8 cellular contexts compared by ENCODE assay signal in genomic region chr11:63478896-63479295, GRCh38. TPM values are rescaled to one million over a fixed set of nuclear protein-coding genes. Genes with fewer than 3 reads are reported as not detected.
DNase-seq lines count a peak whose midpoint lies in the region; ATAC-seq and TF ChIP-seq lines count a peak whose summit lies in the region.

No MANE protein-coding gene starts in this region.

- DNase-seq in GM12864 (ENCODE audit: low read depth) (peak; percentile 33), NCI-H1436 (lab: John Stamatoyannopoulos, UW) (peak; percentile 23), amygdala (lab: John Stamatoyannopoulos, UW) (peak in 40 of 56 donors; percentile 5 to 81 (median 46)), left ventricle myocardium superior (no peak), retinal pigment epithelial cell (ENCODE audit: low read depth) (no peak)

- no peaks in the 10 kb centered on the region for H3K9me2 ChIP-seq in SU-DHL-6 (replicated peaks; ENCODE audit: insufficient read depth, low read length)

- ATAC-seq in left ventricle myocardium superior (peak; percentile 85), GM18867 (IDR thresholded peaks at IDR 0.05; ENCODE audit: unreplicated experiment) (no peak), GM21717 (IDR thresholded peaks at IDR 0.05; ENCODE audit: unreplicated experiment) (no peak)

- H3K27me3 ChIP-seq in SU-DHL-6 (ENCODE audit: low read length), result no peaks in the 10 kb centered on the region

- H3K9me3 ChIP-seq in SU-DHL-6 (ENCODE audit: insufficient read depth, low read length), result no peaks in the 10 kb centered on the region

- H3K36me3 ChIP-seq in SU-DHL-6 (ENCODE audit: low read length), result no peaks in the 10 kb centered on the region

- no peak overlapping the region for H3K27ac ChIP-seq in SU-DHL-6 (ENCODE audit: low read depth, low read length)

- H3K9ac ChIP-seq in SU-DHL-6 (ENCODE audit: low read length), result no peak overlapping the region

- no peaks in the 10 kb centered on the region for H3K79me2 ChIP-seq in SU-DHL-6 (ENCODE audit: insufficient read depth, low read length)

- no peak overlapping the region for H2AFZ ChIP-seq in SU-DHL-6 (ENCODE audit: low read depth, low read length, severe bottlenecking)

- H4K20me1 ChIP-seq in SU-DHL-6 (ENCODE audit: low read depth, low read length), result no peaks in the 10 kb centered on the region

- H3K4me3 ChIP-seq in GM12864 (ENCODE audit: low read depth, low read length) (no peak overlapping the region), SU-DHL-6 (ENCODE audit: insufficient read depth, low read length, poor library complexity, severe bottlenecking) (no peak overlapping the region), retinal pigment epithelial cell (ENCODE audit: low read length) (no peak overlapping the region)

- intact Hi-C loops in left ventricle myocardium superior (cut with micrococcal nuclease), result loop anchor here (2.0 to 5.0 kb wide), 2 partner anchors 156 to 258 kb away; no protein-coding TSS in a partner anchor

- no peak overlapping the region for H3K4me2 ChIP-seq in SU-DHL-6 (ENCODE audit: low read depth, low read length, poor library complexity, severe bottlenecking)

- H3F3A ChIP-seq in SU-DHL-6 (ENCODE audit: insufficient read depth), result no peaks in the 10 kb centered on the region

- TF ChIP-seq CTCF in GM12864 (IDR thresholded peaks at IDR 0.05; ENCODE audit: low read depth, low read length, missing control alignments) (peak; percentile 87), SU-DHL-6 (IDR thresholded peaks at IDR 0.05; ENCODE audit: insufficient read depth, low read length, poor library complexity, severe bottlenecking) (peak; percentile 68), retinal pigment epithelial cell (conservative IDR thresholded peaks at IDR 0.05; ENCODE audit: low read depth, low read length) (peak; percentile 11)

RNA-seq across cellular contexts. Expression of gene PLAAT5, which starts 12.1 kb away (rescaled TPM):
- total RNA-seq in left ventricle myocardium superior, result 1.5 TPM

RNA-seq across cellular contexts. Expression of gene LGALS12, which starts 27.0 kb away (rescaled TPM):
- 0.72 TPM for total RNA-seq in left ventricle myocardium superior

RNA-seq across cellular contexts. Expression of gene PLAAT4, which starts 57.7 kb away (rescaled TPM):
- 25.3 TPM for total RNA-seq in left ventricle myocardium superior

Comparison
In these comparisons a context has a peak if more than half of its experiments do, and no peak if none do; other contexts are left out.
1. DNase-seq: peak in GM12864 (single experiment), NCI-H1436 (single experiment) and amygdala (40 of 56); none in left ventricle myocardium superior (single experiment) and retinal pigment epithelial cell (single experiment).
2. CTCF ChIP-seq: peak in every context shown above with its lines; median percentile 87 in GM12864; 68 in SU-DHL-6; 11 in retinal pigment epithelial cell.